In genomic region chrX:18375131-18375805, GRCh38 we compare ENCODE assay signal across 5 cellular contexts. TPM values are rescaled to one million over a fixed set of nuclear protein-coding genes. Genes with fewer than 3 reads are reported as not detected.
DNase-seq lines count a peak whose midpoint lies in the region; TF ChIP-seq lines count a peak whose summit lies in the region.
"Not testable (repeated sequence)": the region's sequence is repeated elsewhere in the genome, so short reads cannot be mapped to it uniquely, and the experiment has no call there.

No MANE protein-coding gene starts in this region.

- WGBS in thyroid gland, 2 donors = 71 to 73% methylated on average over 7 to 9 of the region's 9 CpGs

- H3K27ac ChIP-seq in thyroid gland = not testable (repeated sequence)

- not testable (repeated sequence) for TF ChIP-seq POLR2A in thyroid gland (IDR thresholded peaks at IDR 0.05)

- intact Hi-C loops in thyroid gland (cut with DNase I) = not testable (repeated sequence)

- H3K36me3 ChIP-seq in MG63, thyroid gland: not testable (repeated sequence)

- not testable (repeated sequence) for H3K9me3 ChIP-seq in MG63, thyroid gland

- not testable (repeated sequence) for H3K4me3 ChIP-seq in MG63; thyroid gland (replicated peaks in 1 of 3)

- H3K4me1 ChIP-seq in thyroid gland = not testable (repeated sequence)

- DNase-seq in MG63 = peak; percentile 37
- peak; percentile 5 for DNase-seq in glomerular visceral epithelial cell (ENCODE audit: extremely low spot score)
- peak; percentile 69 for DNase-seq in kidney tubule cell (ENCODE audit: low spot score)
- peak; percentile 54 for DNase-seq in renal cortical epithelial cell (ENCODE audit: low read depth)
- DNase-seq in thyroid gland = peak; percentile 1 to 3

- not testable (repeated sequence) for H3K27me3 ChIP-seq in MG63, thyroid gland

- TF ChIP-seq CTCF in thyroid gland (IDR thresholded peaks at IDR 0.05) = not testable (repeated sequence)

RNA-seq across cellular contexts. Expression of gene SCML2, which starts 20.8 kb away (rescaled TPM):
- total RNA-seq in MG63 (2014; rRNA removed; shearing (Covaris generic); ENCODE audit: low replicate concordance) = 4.9 and 8.2 TPM in 2 replicates
- 0.52 and 0.55 TPM in 2 replicates for total RNA-seq in renal cortical epithelial cell
- 1 to 10 TPM; 2.1 to 3.8 (median 3.0) TPM for total RNA-seq in thyroid gland

RNA-seq across cellular contexts. Expression of gene CDKL5, which starts 50.1 kb away (rescaled TPM):
- total RNA-seq in MG63 (2014; rRNA removed; shearing (Covaris generic); ENCODE audit: low replicate concordance) = not detected in 2 replicates
- total RNA-seq in renal cortical epithelial cell (3.8 and 9.3 TPM in 2 replicates), thyroid gland (10 to 100 TPM in 2 of 4 donors, 1 to 10 TPM in 2; 8.4 to 14.8 (median 10.0) TPM)

Comparison
In these comparisons a context has a peak if more than half of its experiments do, and no peak if none do; other contexts are left out.
1. DNase-seq: peak in every context shown above with its lines; median percentile 69 in kidney tubule cell; 54 in renal cortical epithelial cell; 37 in MG63; 5 in glomerular visceral epithelial cell; 2 in thyroid gland.